ENCODE assay signal across 12 cellular contexts in the genomic region with DNA sequence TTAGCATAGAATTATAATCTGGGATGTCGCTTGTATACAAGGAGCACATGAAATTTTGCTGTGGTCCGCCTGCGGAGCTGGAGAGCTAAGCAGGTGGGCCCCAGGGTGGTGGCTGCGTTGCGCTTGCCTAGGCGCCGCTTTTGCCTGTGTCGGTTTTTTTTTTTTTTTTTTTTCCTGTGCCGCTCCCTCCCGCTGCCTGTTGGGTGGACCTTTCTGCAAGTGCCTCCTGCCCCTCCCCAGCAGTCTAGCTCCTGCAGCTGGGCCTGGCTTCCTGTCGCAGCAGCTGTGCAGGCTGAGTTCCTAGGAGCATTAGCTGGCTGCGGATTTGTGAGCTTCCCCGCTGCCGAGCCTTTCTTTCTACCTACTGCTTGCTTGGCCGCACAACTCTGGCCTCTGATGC. TPM values are rescaled to one million over a fixed set of nuclear protein-coding genes. Genes with fewer than 3 reads are reported as not detected.
A peak's percentile ranks its signal among the peaks of the same experiment; 100 is the strongest.
DNase-seq lines count a peak whose midpoint lies in the region; ATAC-seq and TF ChIP-seq lines count a peak whose summit lies in the region.
"Had no signal": no experiment of that assay in that cellular context is flagged by ENCODE, and none has a peak within 500 bp of the region (broad histone marks: within the 10 kb centered on the region; RNA-seq: fewer than 3 reads in every experiment).

No MANE protein-coding gene starts in this region.

- in situ Hi-C loops in GM13977 (cut with MboI; ENCODE audit: low pct_unique_long_range_greater_than_20kb, low sequenced_read_pairs, unreplicated experiment), result no loop called here

- no peaks in the 10 kb centered on the region for H3K9me3 Mint-ChIP-seq in central memory CD8-positive, alpha-beta T cell
- no peaks in the 10 kb centered on the region for H3K9me3 Mint-ChIP-seq in type B pancreatic cell

- ATAC-seq in GM18867 (IDR thresholded peaks at IDR 0.05; ENCODE audit: unreplicated experiment) (peak; percentile 95), GM21786 (IDR thresholded peaks at IDR 0.05; ENCODE audit: unreplicated experiment) (peak; percentile 56)
- no peak for ATAC-seq in central memory CD8-positive, alpha-beta T cell (replicated peaks; ENCODE audit: extremely low read depth, poor library complexity, severe bottlenecking)

- no peak for TF ChIP-seq POLR2A in NB4 (IDR thresholded peaks at IDR 0.05; ENCODE audit: extremely low read depth, insufficient read length)

- no peak for TF ChIP-seq CTCF in NB4 (IDR thresholded peaks at IDR 0.05; ENCODE audit: low read depth, low read length)
- TF ChIP-seq CTCF in type B pancreatic cell (conservative IDR thresholded peaks at IDR 0.05), result no peak
- TF ChIP-seq CTCF in GM13977 (IDR thresholded peaks at IDR 0.05; ENCODE audit: extremely low read depth, insufficient read depth, missing control alignments), result no peak

- H3K4me1 Mint-ChIP-seq in central memory CD8-positive, alpha-beta T cell, result peaks cover 47% of the 10 kb centered on the region
- no peaks in the 10 kb centered on the region for H3K4me1 Mint-ChIP-seq in type B pancreatic cell (ENCODE audit: unreplicated experiment)

- peaks cover 55% of the 10 kb centered on the region for H3K36me3 Mint-ChIP-seq in central memory CD8-positive, alpha-beta T cell (ENCODE audit: insufficient read depth)
- H3K36me3 Mint-ChIP-seq in type B pancreatic cell, result no peaks in the 10 kb centered on the region

- no peak overlapping the region for H3K27ac Mint-ChIP-seq in central memory CD8-positive, alpha-beta T cell (ENCODE audit: low read depth)
- H3K27ac Mint-ChIP-seq in type B pancreatic cell, result no peak overlapping the region

- H3K27me3 Mint-ChIP-seq in central memory CD8-positive, alpha-beta T cell, result no peaks in the 10 kb centered on the region
- no peaks in the 10 kb centered on the region for H3K27me3 Mint-ChIP-seq in type B pancreatic cell

- DNase-seq in NB4 (ENCODE audit: low read depth), result peak; percentile 88
- DNase-seq in central memory CD8-positive, alpha-beta T cell (ENCODE audit: low spot score in 2 of 2), result no peak
- no peak for DNase-seq in cerebellar nuclear complex (lab: John Stamatoyannopoulos, UW)
- DNase-seq in type B pancreatic cell (ENCODE audit: extremely low spot score, unreplicated experiment), result no peak
- DNase-seq in GF-D8 (lab: John Stamatoyannopoulos, UW), result no peak
- no peak for DNase-seq in GM13977 (ENCODE audit: low spot score)
- DNase-seq: DMS79; stimulated activated CD4-positive, alpha-beta T cell treated with anti-CD3 and anti-CD28 coated beads, Interleukin-12 subunit alpha, Interleukin-12 subunit beta, amount 100 ng/mL, for 4 hours had no signal

- peak overlapping the region; percentile 35 for H3K4me3 ChIP-seq in NB4 (ENCODE audit: low read depth, low read length)
- H3K4me3 ChIP-seq: coronary artery had no signal

- H3K4me3 Mint-ChIP-seq in central memory CD8-positive, alpha-beta T cell, result peak overlapping the region; percentile 47
- no peak overlapping the region for H3K4me3 Mint-ChIP-seq in type B pancreatic cell

RNA-seq across cellular contexts. Expression of gene PYHIN1, which starts 20.6 kb away (rescaled TPM):
- 1.0 and 2.9 TPM in 2 replicates for total RNA-seq in type B pancreatic cell (ENCODE audit: low replicate concordance)
- total RNA-seq: H1 had no signal

RNA-seq across cellular contexts. Expression of gene IFI16, which starts 57.8 kb away (rescaled TPM):
- total RNA-seq in type B pancreatic cell (ENCODE audit: low replicate concordance), result 10.6 and 20.9 TPM in 2 replicates
